Comparison of ENCODE assay signal across 33 cellular contexts in genomic region chr12:48557919-48558318, GRCh38. TPM values are rescaled to one million over a fixed set of nuclear protein-coding genes. Genes with fewer than 3 reads are reported as not detected.
"Had no signal": no experiment of that assay in that cellular context is flagged by ENCODE, and none has a peak within 500 bp of the region (broad histone marks: within the 10 kb centered on the region; RNA-seq: fewer than 3 reads in every experiment).

No MANE protein-coding gene starts in this region.

- H3K27ac ChIP-seq: Peyer's patch, SJSA1 had no signal

- H3K27me3 ChIP-seq: MG63, Peyer's patch, SJSA1 had no signal

- H3K4me1 ChIP-seq: Peyer's patch, SJSA1 had no signal

- H3K36me3 ChIP-seq: MG63, Peyer's patch, SJSA1 had no signal

- H3K9ac ChIP-seq: SK-N-SH had no signal

- ATAC-seq: PC-3 had no signal

- H3K9me3 ChIP-seq: MG63, Peyer's patch, SJSA1, SK-N-SH had no signal

- H3K4me3 ChIP-seq: MG63, Peyer's patch, SJSA1 had no signal

- H3K4me2 ChIP-seq: SK-N-SH had no signal

- DNase-seq: Kasumi-1, MG63, NCI-H1048, NCI-H1092 treated with DMSO at 0.1 percent for 48 hours, NCI-H1105 treated with DMSO at 0.1 percent for 48 hours, NCI-H1417, NCI-H1436, NCI-H146, NCI-H1694, NCI-H187, NCI-H1930, NCI-H2029 treated with DMSO at 0.1 percent for 48 hours, NCI-H2081 treated with DMSO at 0.1 percent for 48 hours, NCI-H2107, NCI-H2171, NCI-H226, NCI-H446 treated with DMSO at 0.1 percent for 48 hours, NCI-H510A, NCI-H524, NCI-H526, NCI-H69, NCI-H748 treated with DMSO at 0.1 percent for 48 hours, NCI-H82, PC-3, Peyer's patch, Right ventricle myocardium superior, RPMI8226, SHP77 treated with DMSO at 0.1 percent for 48 hours, SK-N-SH, SW 1271 had no signal

RNA-seq across cellular contexts. Expression of gene LALBA, which starts 11.9 kb away (rescaled TPM):
- total RNA-seq: M059J, OCI-LY7, PC-3, Peyer's patch, Right ventricle myocardium superior, SJSA1 had no signal
- polyA plus RNA-seq: SK-N-SH had no signal

RNA-seq across cellular contexts. Expression of gene OR8S1, which starts 32.5 kb away (rescaled TPM):
- total RNA-seq: M059J, OCI-LY7, PC-3, Peyer's patch, Right ventricle myocardium superior, SJSA1 had no signal
- polyA plus RNA-seq: SK-N-SH had no signal
